ENCODE assay signal across 17 cellular contexts in the genomic region with DNA sequence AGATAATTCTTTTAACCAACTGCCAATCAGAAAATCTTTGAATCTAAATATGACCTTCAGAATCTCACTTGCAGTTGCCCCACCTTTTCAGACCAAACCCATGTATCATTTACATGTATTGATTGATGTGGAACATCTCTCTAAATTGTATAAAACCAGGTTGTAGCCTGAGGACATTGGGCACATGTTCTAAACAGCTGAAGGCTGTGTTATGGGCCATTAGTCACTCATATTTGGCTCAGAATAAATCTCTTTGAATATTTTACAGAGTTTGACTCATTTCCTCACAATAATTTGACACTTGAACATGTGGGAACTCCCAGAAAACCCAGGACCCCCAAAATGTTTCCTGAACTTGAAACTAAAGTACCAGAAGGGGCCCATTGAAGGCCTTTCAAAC. TPM values are rescaled to one million over a fixed set of nuclear protein-coding genes. Genes with fewer than 3 reads are reported as not detected.
A peak's percentile ranks its signal among the peaks of the same experiment; 100 is the strongest.
DNase-seq lines count a peak whose midpoint lies in the region; FAIRE-seq and TF ChIP-seq lines count a peak whose summit lies in the region.
"Had no signal": no experiment of that assay in that cellular context is flagged by ENCODE, and none has a peak within 500 bp of the region (broad histone marks: within the 10 kb centered on the region; RNA-seq: fewer than 3 reads in every experiment).

No MANE protein-coding gene starts in this region.

- no peaks in the 10 kb centered on the region for H3K36me3 ChIP-seq in bronchial epithelial cell (ENCODE audit: control insufficient read depth, insufficient read depth, low read length)
- H3K36me3 ChIP-seq: BLaER1 treated with 17β-estradiol and CSF1 and Interleukin-3, amounts not matched to agents 10 nM and 100 nM had no signal

- no peak for FAIRE-seq in bronchial epithelial cell (lab: Jason Lieb, UNC)
- FAIRE-seq: GM12891 had no signal

- no peaks in the 10 kb centered on the region for H3K27me3 ChIP-seq in bronchial epithelial cell (ENCODE audit: control insufficient read depth, insufficient read depth, low read length)
- H3K27me3 ChIP-seq: BLaER1 treated with 17β-estradiol and CSF1 and Interleukin-3, amounts not matched to agents 10 nM and 100 nM had no signal

- no peak overlapping the region for H3K4me3 ChIP-seq in bronchial epithelial cell (ENCODE audit: low read depth, low read length)
- H3K4me3 ChIP-seq: BLaER1 treated with 17β-estradiol and CSF1 and Interleukin-3, amounts not matched to agents 10 nM and 100 nM; GM23248 had no signal

- peak; percentile 25 for DNase-seq in ELR (ENCODE audit: low read depth)
- DNase-seq in LHCN-M2 (ENCODE audit: low read depth): peak; percentile 84
- DNase-seq in bronchial epithelial cell (ENCODE audit: low read depth): peak; percentile 38
- peak; percentile 21 for DNase-seq in myocyte (ENCODE audit: low read depth)
- no peak for DNase-seq in stimulated activated naive CD4-positive, alpha-beta T cell (lab: John Stamatoyannopoulos, UW)
- no peak for DNase-seq in EL
- DNase-seq in medulla oblongata (ENCODE audit: extremely low spot score): no peak
- DNase-seq in NCI-H748 (lab: John Stamatoyannopoulos, UW; ENCODE audit: unreplicated experiment): no peak
- DNase-seq: ACHN; CD4-positive, CD25-positive, alpha-beta regulatory T cell; DMS53; GM23248; H7 had no signal

- TF ChIP-seq CTCF in bronchial epithelial cell (IDR thresholded peaks at IDR 0.05; ENCODE audit: insufficient read depth, low read length, severe bottlenecking): no peak

RNA-seq across cellular contexts. Expression of a gene that starts 58.7 kb away (rescaled TPM):
- total RNA-seq in LHCN-M2 (2014; rRNA removed): not detected in 2 replicates
- polyA plus RNA-seq in LHCN-M2 (2012): not detected
- not detected in 2 replicates for total RNA-seq in bronchial epithelial cell
- total RNA-seq in myocyte: not detected in 2 replicates
- not detected for polyA plus RNA-seq in myocyte (2012)
- total RNA-seq: A172; CD4-positive, CD25-positive, alpha-beta regulatory T cell; G401; GM23248; H7 had no signal
- polyA plus RNA-seq: CD4-positive, CD25-positive, alpha-beta regulatory T cell; GM23248 had no signal

Comparison
In these comparisons a context has a peak if more than half of its experiments do, and no peak if none do; other contexts are left out.
1. DNase-seq: peak in ELR (single experiment), LHCN-M2 (single experiment), bronchial epithelial cell (single experiment) and myocyte (single experiment); none in stimulated activated naive CD4-positive, alpha-beta T cell (0 of 6), EL (single experiment), medulla oblongata (single experiment) and NCI-H748 (single experiment).